5 cellular contexts compared by ENCODE assay signal in the genomic region with DNA sequence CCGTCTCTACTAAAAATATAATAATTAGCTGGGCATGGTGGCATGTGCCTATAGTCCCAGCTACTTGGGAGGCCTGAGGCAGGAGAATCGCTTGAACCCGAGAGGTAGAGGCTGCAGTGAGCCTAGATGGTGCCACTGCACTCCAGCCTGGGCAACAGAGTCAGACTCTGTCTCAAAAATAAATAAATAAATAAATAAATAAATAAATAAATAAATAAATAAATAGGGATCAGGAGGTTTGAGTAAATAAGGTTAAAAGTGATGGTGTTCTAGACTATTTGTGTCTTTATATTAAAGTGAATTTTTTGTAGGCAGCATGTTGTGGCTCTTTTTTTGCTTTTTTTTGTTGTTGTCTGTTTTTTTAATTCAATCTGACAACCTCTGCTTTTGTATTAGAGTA. TPM values are rescaled to one million over a fixed set of nuclear protein-coding genes. Genes with fewer than 3 reads are reported as not detected.
"Had no signal": no experiment of that assay in that cellular context is flagged by ENCODE, and none has a peak within 500 bp of the region (broad histone marks: within the 10 kb centered on the region; RNA-seq: fewer than 3 reads in every experiment).

No MANE protein-coding gene starts in this region.

RNA-seq across cellular contexts. Expression of a gene that starts 17.0 kb away (rescaled TPM):
- total RNA-seq: HT-29, HT1080, IMR-90, K562 had no signal
- polyA plus RNA-seq: IgD-negative memory B cell, IMR-90, K562 had no signal
